ENCODE assay signal across 8 cellular contexts in genomic region chr2:152336854-152337510, GRCh38. TPM values are rescaled to one million over a fixed set of nuclear protein-coding genes. Genes with fewer than 3 reads are reported as not detected.
A peak's percentile ranks its signal among the peaks of the same experiment; 100 is the strongest.
DNase-seq lines count a peak whose midpoint lies in the region; ATAC-seq and TF ChIP-seq lines count a peak whose summit lies in the region.

No MANE protein-coding gene starts in this region.

- intact Hi-C loops in CD8-positive, alpha-beta T cell (cut with DNase I, micrococcal nuclease): no loop called here
- intact Hi-C loops in MCF 10A (cut with micrococcal nuclease): loop anchor here (1.0 to 10.0 kb wide), 7 partner anchors 96 to 300 kb away; partner anchors contain the start of gene STAM2

- H3K4me3 ChIP-seq in CD8-positive, alpha-beta T cell (ENCODE audit: low read depth, low read length): no peak overlapping the region
- peak overlapping the region; percentile 82 to 96 (median 86) for H3K4me3 ChIP-seq in subcutaneous abdominal adipose tissue (ENCODE audit: low read depth in 1 of 5, low read length in 5 of 5)

- peak overlapping the region; percentile 81 to 92 (median 85) for H3K9ac ChIP-seq in subcutaneous abdominal adipose tissue (ENCODE audit: low read length in 5 of 5)

- CTCF ChIA-PET in CD8-positive, alpha-beta T cell (lab: Charles Lee): no interaction called here
- CTCF ChIA-PET in MCF 10A (lab: Yijun Ruan, JAX): interaction anchor here (0.6 to 3.7 kb wide), 14 partner anchors 8 to 307 kb away, joined by 3 to 21 read pairs (median 4); no protein-coding TSS in a partner anchor

- peak overlapping the region; percentile 54 for H3K4me3 Mint-ChIP-seq in CD8-positive, alpha-beta T cell
- peak overlapping the region; percentile 94 for H3K4me3 Mint-ChIP-seq in MCF 10A (ENCODE audit: unreplicated experiment)

- no TSS peak for BruUV-seq in MCF 10A (replicated peaks; lab: Mats Ljungman, UMichigan)

- no peaks in the 10 kb centered on the region for H3K36me3 Mint-ChIP-seq in CD8-positive, alpha-beta T cell
- H3K36me3 Mint-ChIP-seq in MCF 10A (ENCODE audit: insufficient read depth, unreplicated experiment): no peaks in the 10 kb centered on the region

- TF ChIP-seq CTCF in CD8-positive, alpha-beta T cell (IDR thresholded peaks at IDR 0.05): no peak
- no peak for TF ChIP-seq CTCF in MCF 10A (IDR thresholded peaks at IDR 0.05; ENCODE audit: unreplicated experiment)

- H3K27me3 Mint-ChIP-seq in CD8-positive, alpha-beta T cell (ENCODE audit: low read depth): peaks cover 40% of the 10 kb centered on the region
- no peaks in the 10 kb centered on the region for H3K27me3 Mint-ChIP-seq in MCF 10A (ENCODE audit: insufficient read depth, unreplicated experiment)

- ATAC-seq in CD8-positive, alpha-beta T cell: no peak
- ATAC-seq in HG02840 (IDR thresholded peaks at IDR 0.05; ENCODE audit: low FRiP score, unreplicated experiment) (no peak), HG03025 (IDR thresholded peaks at IDR 0.05; ENCODE audit: low FRiP score, unreplicated experiment) (no peak)

- DNase-seq in CD8-positive, alpha-beta T cell: no peak
- peak; percentile 29 for DNase-seq in LHCN-M2 (ENCODE audit: low read depth)
- DNase-seq in MCF 10A (ENCODE audit: unreplicated experiment): peak; percentile 41
- peak; percentile 49 for DNase-seq in kidney tubule cell (ENCODE audit: low spot score)
- no peak for DNase-seq in NCI-H446 (lab: John Stamatoyannopoulos, UW)

- no peaks in the 10 kb centered on the region for H3K9me3 ChIP-seq in CD8-positive, alpha-beta T cell (ENCODE audit: low read length)
- no peaks in the 10 kb centered on the region for H3K9me3 ChIP-seq in subcutaneous abdominal adipose tissue (ENCODE audit: control insufficient read depth in 5 of 5, low read length in 5 of 5)

- H3K9me3 Mint-ChIP-seq in CD8-positive, alpha-beta T cell: no peaks in the 10 kb centered on the region
- H3K9me3 Mint-ChIP-seq in MCF 10A (ENCODE audit: unreplicated experiment): no peaks in the 10 kb centered on the region

- no peaks in the 10 kb centered on the region for H3K27me3 ChIP-seq in CD8-positive, alpha-beta T cell (ENCODE audit: insufficient read depth, low read length)
- H3K27me3 ChIP-seq in subcutaneous abdominal adipose tissue (ENCODE audit: control insufficient read depth in 5 of 5, insufficient read depth in 4 of 5, low read length in 5 of 5): no peaks in the 10 kb centered on the region

- no peaks in the 10 kb centered on the region for H3K36me3 ChIP-seq in CD8-positive, alpha-beta T cell (ENCODE audit: insufficient read depth, low read length)
- H3K36me3 ChIP-seq in subcutaneous abdominal adipose tissue (ENCODE audit: control insufficient read depth in 5 of 5, insufficient read depth in 5 of 5, low read length in 5 of 5): no peaks in the 10 kb centered on the region

- H3K27ac Mint-ChIP-seq in CD8-positive, alpha-beta T cell: no peak overlapping the region
- H3K27ac Mint-ChIP-seq in MCF 10A (ENCODE audit: low read depth, unreplicated experiment): peak overlapping the region; percentile 91

- POLR2A ChIA-PET in CD8-positive, alpha-beta T cell (lab: Charles Lee): no interaction called here
- POLR2A ChIA-PET in MCF 10A (lab: Yijun Ruan, JAX): interaction anchor here (0.6 to 6.1 kb wide), 31 partner anchors 15 to 270 kb away, joined by 3 to 76 read pairs (median 8); partner anchors contain the start of gene STAM2

- H3K4me1 Mint-ChIP-seq in CD8-positive, alpha-beta T cell (ENCODE audit: low read depth): peaks cover 10% of the 10 kb centered on the region
- peaks cover 44% of the 10 kb centered on the region for H3K4me1 Mint-ChIP-seq in MCF 10A (ENCODE audit: insufficient read depth, unreplicated experiment)

- peaks cover 4% of the 10 kb centered on the region for H3K4me1 ChIP-seq in CD8-positive, alpha-beta T cell (ENCODE audit: insufficient read depth, low read length)
- H3K4me1 ChIP-seq in subcutaneous abdominal adipose tissue (ENCODE audit: control insufficient read depth in 5 of 5, insufficient read depth in 5 of 5, low read length in 5 of 5): peaks cover 0 to 38% (median 32%) of the 10 kb centered on the region in 5 donors

- H3K27ac ChIP-seq in CD8-positive, alpha-beta T cell (ENCODE audit: low read depth, low read length): no peak overlapping the region
- H3K27ac ChIP-seq in subcutaneous abdominal adipose tissue (ENCODE audit: low read depth, low read length): peak overlapping the region; percentile 93

RNA-seq across cellular contexts. Expression of gene FMNL2, which starts 2.0 kb away (rescaled TPM):
- total RNA-seq in CD8-positive, alpha-beta T cell: under 1 TPM in 1 of 2 experiments, not detected in 1; 0.19 TPM
- total RNA-seq in LHCN-M2 (2014; rRNA removed) (11.6 and 12.2 TPM in 2 replicates), MCF 10A (2022) (72.9 and 76.5 TPM in 2 replicates)
- polyA plus RNA-seq in LHCN-M2 (2012): 2.9 TPM

Comparison
In these comparisons a context has a peak if more than half of its experiments do, and no peak if none do; other contexts are left out.
1. DNase-seq: peak in LHCN-M2 (single experiment), MCF 10A (single experiment) and kidney tubule cell (single experiment); none in CD8-positive, alpha-beta T cell (0 of 7) and NCI-H446 (0 of 2).
2. RNA of gene FMNL2, which starts 2.0 kb away (total RNA-seq): 72.9 to 76.5 TPM in MCF 10A and 11.6 to 12.2 TPM in LHCN-M2; 0.19 TPM in CD8-positive, alpha-beta T cell; every median in the first group is over 10 times any median in the second.